In the genomic region with DNA sequence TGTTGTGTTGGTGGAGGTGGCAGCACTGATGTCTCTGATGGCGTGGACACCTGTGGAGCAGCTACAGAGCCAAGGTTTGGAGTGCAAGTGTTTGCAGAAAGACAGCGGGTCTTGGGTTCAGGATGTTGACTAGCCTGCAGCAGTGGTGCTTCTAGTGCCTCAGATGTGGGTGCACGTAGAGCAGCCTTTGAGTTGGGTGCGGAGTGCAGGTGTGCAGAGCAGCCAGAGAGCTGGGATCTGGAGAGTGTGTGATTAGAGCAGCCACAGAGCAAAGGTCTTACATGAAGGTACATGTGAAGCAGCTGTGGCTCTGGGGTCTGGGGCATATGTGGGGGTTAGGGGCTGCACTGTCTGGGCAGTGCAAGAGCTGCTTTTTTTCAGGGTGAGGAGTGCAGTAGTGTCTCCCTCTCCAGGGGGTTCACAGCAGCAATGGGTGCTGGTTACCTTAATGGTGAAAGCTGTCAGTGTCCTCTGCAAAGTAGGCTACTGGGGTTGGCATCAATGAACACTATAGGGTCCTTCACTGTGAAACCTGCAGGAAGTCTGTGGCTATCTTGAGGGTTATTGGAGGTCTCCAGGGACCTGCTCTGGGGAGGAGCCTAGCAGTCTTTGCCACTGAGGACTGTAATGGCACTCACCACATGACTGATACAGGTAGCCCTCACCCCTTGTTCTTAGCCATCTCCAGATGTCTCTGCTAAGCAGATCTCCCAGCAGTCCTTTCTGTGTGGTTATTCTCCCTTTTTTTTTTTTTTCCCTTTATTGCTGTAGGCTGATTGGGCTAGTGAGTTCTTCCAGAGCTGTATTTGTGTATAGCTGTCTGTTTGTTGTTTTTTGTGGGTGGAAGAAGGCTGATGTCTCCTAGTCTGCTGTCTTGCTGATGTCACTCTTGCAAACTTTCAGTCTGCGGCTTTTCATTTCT, we compare ENCODE assay signal across 9 cellular contexts. TPM values are rescaled to one million over a fixed set of nuclear protein-coding genes. Genes with fewer than 3 reads are reported as not detected.
DNase-seq lines count a peak whose midpoint lies in the region; ATAC-seq, FAIRE-seq and TF ChIP-seq lines count a peak whose summit lies in the region.
"Had no signal": no experiment of that assay in that cellular context is flagged by ENCODE, and none has a peak within 500 bp of the region (broad histone marks: within the 10 kb centered on the region; RNA-seq: fewer than 3 reads in every experiment).

No MANE protein-coding gene starts in this region.

- peak overlapping the region; percentile 13 for H3K4me3 ChIP-seq in CD8-positive, alpha-beta memory T cell (ENCODE audit: low read length)
- H3K4me3 ChIP-seq in GM12878, result no peak overlapping the region
- H3K4me3 ChIP-seq in transverse colon, result no peak overlapping the region

- RAD21 ChIA-PET in GM12878 (lab: Charles Lee; ENCODE audit: unreplicated experiment), result interaction anchor here (0.6 to 3.8 kb wide), 3 partner anchors 19 to 281 kb away, joined by 3 to 13 read pairs (median 4); no protein-coding TSS in a partner anchor

- FAIRE-seq in GM12878 (lab: Jason Lieb, UNC), result no peak
- FAIRE-seq: endometrium had no signal

- H3K36me3 ChIP-seq in CD8-positive, alpha-beta memory T cell (ENCODE audit: insufficient read depth, low read length), result peaks cover 25% of the 10 kb centered on the region
- H3K36me3 ChIP-seq in GM12878 (ENCODE audit: control insufficient read depth in 2 of 2, insufficient read depth in 2 of 2, low read length in 1 of 2) (peaks cover 4 to 18% of the 10 kb centered on the region in 2 experiments), transverse colon (peaks cover 0 to 62% (median 20%) of the 10 kb centered on the region in 4 donors)

- no peak for TF ChIP-seq RAD21 in GM12878 (IDR thresholded peaks at IDR 0.05; ENCODE audit: insufficient read depth, low read depth, low read length)

- H4K20me1 ChIP-seq in GM12878 (ENCODE audit: control insufficient read depth, insufficient read depth), result no peaks in the 10 kb centered on the region

- DNase-seq in CD8-positive, alpha-beta memory T cell, result peak in 3 of 5 donors; percentile 53 to 84 (median 57)
- peak; percentile 74 for DNase-seq in GM12878 (ENCODE audit: low read depth, low spot score)
- no peak for DNase-seq in sciatic nerve (ENCODE audit: low spot score)
- no peak for DNase-seq in transverse colon
- DNase-seq in cerebellar nuclear complex (lab: John Stamatoyannopoulos, UW), result no peak

- peaks cover 40 to 58% (median 54%) of the 10 kb centered on the region in 3 donors for H3K4me1 Mint-ChIP-seq in CD8-positive, alpha-beta memory T cell

- SMC1A ChIA-PET in GM12878 (lab: Charles Lee; ENCODE audit: uncharacterized antibody, unreplicated experiment), result interaction anchor here (1.3 to 5.2 kb wide), 3 partner anchors 12 to 19 kb away, joined by 4 to 37 read pairs (median 13); no protein-coding TSS in a partner anchor

- peaks cover 0 to 1% of the 10 kb centered on the region in 2 donors for H3K27me3 Mint-ChIP-seq in CD8-positive, alpha-beta memory T cell

- TF ChIP-seq EP300 in GM12878 (IDR thresholded peaks at IDR 0.05; ENCODE audit: borderline replicate concordance in 1 of 2, control insufficient read depth in 1 of 2, low read depth in 2 of 2, low read length in 2 of 2) (no peak), transverse colon (IDR thresholded peaks at IDR 0.05; ENCODE audit: low read depth) (no peak)

- H3K9ac ChIP-seq in GM12878 (ENCODE audit: control insufficient read depth, insufficient read depth, low read length), result no peak overlapping the region

- in situ Hi-C loops in GM12878 (cut with MboI), result no loop called here
- in situ Hi-C loops in transverse colon (cut with MboI; ENCODE audit: low pct_ligation_motif_present in 1 of 4, low pct_unique_long_range_greater_than_20kb in 1 of 4, low sequenced_read_pairs in 3 of 4), result loop anchor here in 1 of 4 donors (10.0 kb wide), 1 partner anchor 133 kb away; no protein-coding TSS in a partner anchor

- peaks cover 0 to 7% (median 0%) of the 10 kb centered on the region in 5 donors for H3K9me3 Mint-ChIP-seq in CD8-positive, alpha-beta memory T cell

- no peak overlapping the region for H2AFZ ChIP-seq in GM12878 (ENCODE audit: control insufficient read depth, low read depth, low read length)

- TF ChIP-seq CTCF in GM12878 (IDR thresholded peaks at IDR 0.05 in 2 of 3, conservative IDR thresholded peaks at IDR 0.05 in 1 of 3; ENCODE audit: control insufficient read depth in 2 of 3, extremely low read depth in 1 of 3, insufficient read depth in 1 of 3, low read depth in 3 of 3, low read length in 3 of 3), result 0 out of 6 replicates have a peak, but pooled peaks of 1 of the 3 experiments have one; percentile 8
- TF ChIP-seq CTCF in transverse colon (IDR thresholded peaks at IDR 0.05), result no peak

- H3K27ac Mint-ChIP-seq in CD8-positive, alpha-beta memory T cell, result peak overlapping the region; percentile 58 to 94 (median 89)

- TF ChIP-seq POLR2A in GM12878 (IDR thresholded peaks at IDR 0.05; ENCODE audit: low read depth, low read length) (no peak), transverse colon (IDR thresholded peaks at IDR 0.05) (no peak)

- H3K36me3 Mint-ChIP-seq in CD8-positive, alpha-beta memory T cell, result peaks cover 17 to 74% (median 28%) of the 10 kb centered on the region in 3 donors

- 99% methylated on average over 5 of the region's 5 CpGs for WGBS in GM12878 (ENCODE audit: insufficient coverage, insufficient replicate concordance, low lambda C conversion rate, missing lambda C conversion rate)
- 85 to 91% methylated on average over 2 to 5 of the region's 5 CpGs for WGBS in transverse colon (ENCODE audit: low coverage in 1 of 2), 2 donors

- H3K4me2 ChIP-seq in GM12878 (ENCODE audit: control insufficient read depth, insufficient read depth), result no peak overlapping the region

- peak; percentile 93 for ATAC-seq in GM21381 (IDR thresholded peaks at IDR 0.05; ENCODE audit: unreplicated experiment)
- peak; percentile 65 for ATAC-seq in HG03565 (IDR thresholded peaks at IDR 0.05; ENCODE audit: unreplicated experiment)
- ATAC-seq in GM12878, result peak; percentile 95
- no peak for ATAC-seq in sciatic nerve
- ATAC-seq in esophagus mucosa, result no peak

- peaks cover 30% of the 10 kb centered on the region for H3K4me1 ChIP-seq in CD8-positive, alpha-beta memory T cell (ENCODE audit: insufficient read depth, low read length)
- H3K4me1 ChIP-seq in GM12878 (ENCODE audit: control insufficient read depth, insufficient read depth, low read length) (no peaks in the 10 kb centered on the region), transverse colon (peaks cover 0 to 8% (median 0%) of the 10 kb centered on the region in 4 donors)

- POLR2A ChIA-PET in CD8-positive, alpha-beta memory T cell (lab: Charles Lee), result no interaction called here
- POLR2A ChIA-PET in GM12878 (lab: Charles Lee), result interaction anchor here (0.9 to 1.6 kb wide), 4 partner anchors 11 to 90 kb away, joined by 3 to 5 read pairs (median 4); no protein-coding TSS in a partner anchor

- no peak overlapping the region for H3K27ac ChIP-seq in CD8-positive, alpha-beta memory T cell (ENCODE audit: low read depth, low read length)
- H3K27ac ChIP-seq in GM12878 (ENCODE audit: control insufficient read depth, insufficient read depth) (no peak overlapping the region), transverse colon (no peak overlapping the region)

- no TSS peak for BruUV-seq in GM12878 (replicated peaks; lab: Mats Ljungman, UMichigan)

- H3K27me3 ChIP-seq in CD8-positive, alpha-beta memory T cell (ENCODE audit: insufficient read depth, low read length, poor library complexity, severe bottlenecking), result no peaks in the 10 kb centered on the region
- H3K27me3 ChIP-seq in GM12878 (replicated peaks in 1 of 2; ENCODE audit: control insufficient read depth in 2 of 2, insufficient read depth in 2 of 2, low read length in 1 of 2) (no peaks in the 10 kb centered on the region), transverse colon (no peaks in the 10 kb centered on the region)

- intact Hi-C loops in GM12878 (cut with micrococcal nuclease; ENCODE audit: unreplicated experiment) (no loop called here), sciatic nerve (cut with DNase I) (no loop called here), transverse colon (cut with DNase I; ENCODE audit: low total_unique reads) (no loop called here)

- H3K4me3 Mint-ChIP-seq in CD8-positive, alpha-beta memory T cell, result peak overlapping the region; percentile 39 to 76 (median 66)

- no peaks in the 10 kb centered on the region for H3K9me3 ChIP-seq in CD8-positive, alpha-beta memory T cell (ENCODE audit: low read length)
- H3K9me3 ChIP-seq in GM12878 (replicated peaks; ENCODE audit: control insufficient read depth, insufficient read depth, low read length) (peaks cover 6% of the 10 kb centered on the region; the same call in 2 of the 3 replicates), transverse colon (no peaks in the 10 kb centered on the region)

- CTCF ChIA-PET in CD8-positive, alpha-beta memory T cell (lab: Charles Lee), result interaction anchor here (1.1 to 2.3 kb wide), 5 partner anchors 13 to 90 kb away, joined by 4 to 16 read pairs (median 5); no protein-coding TSS in a partner anchor
- CTCF ChIA-PET in GM12878 (lab: Yijun Ruan, JAX), result interaction anchor here (0.7 to 3.3 kb wide), 9 partner anchors 12 to 304 kb away, joined by 3 to 19 read pairs (median 8); no protein-coding TSS in a partner anchor

- H3K79me2 ChIP-seq in GM12878 (ENCODE audit: control insufficient read depth, insufficient read depth, low read length), result no peaks in the 10 kb centered on the region; the same call in 1 of the 2 replicates

RNA-seq across cellular contexts. Expression of gene BIRC2, which starts 14.3 kb away (rescaled TPM):
- total RNA-seq in CD8-positive, alpha-beta memory T cell, result 10 to 100 TPM; 40.3 to 42.8 TPM
- 35.2 TPM for polyA plus RNA-seq in CD8-positive, alpha-beta memory T cell
- 192 and 210 TPM in 2 replicates for total RNA-seq in GM12878 (2013; cell fraction: nucleolus; rRNA removed)
- total RNA-seq in GM12878 (2014; rRNA removed) (25.1 and 30.8 TPM in 2 replicates), GM12878 (2014; rRNA removed; fragmentation: Illumina TruSeq; extraction: Trizol) (33.4 and 33.9 TPM in 2 replicates), GM12878 (2021) (23.2 and 24.3 TPM in 2 replicates), sciatic nerve (66.7 TPM), transverse colon (10 to 100 TPM; 66.5 to 95.9 (median 73.2) TPM), esophagus mucosa (22.1 TPM)
- 11.0 TPM for polyA plus RNA-seq in GM12878 (2011; ENCODE audit: low read depth)
- polyA plus RNA-seq in GM12878 (2011; rRNA removed) (75.8 and 118 TPM in 2 replicates), GM12878 (2014; fragmentation: Illumina TruSeq; extraction: Trizol) (31.8 and 44.0 TPM in 2 replicates), GM12878 (2014; fragmentation: Nextera tagmentation; extraction: Ambion mirVana) (10 to 100 TPM; 13.8 to 17.8 TPM), GM12878 (2014; rRNA removed) (16.1 and 21.4 TPM in 2 replicates), GM12878 (2016; fragmentation: Nextera tagmentation; extraction: Ambion mirVana) (10 to 100 TPM; 27.9 to 30.2 TPM)
- polyA plus RNA-seq in GM12878 (2011; cell fraction: cytosol; rRNA removed), result 38.3 and 48.2 TPM in 2 replicates
- 77.2 and 113 TPM in 2 replicates for polyA plus RNA-seq in GM12878 (2011; cell fraction: nucleus; rRNA removed)
- polyA plus RNA-seq in GM12878 (2012), result 18.8 and 22.7 TPM in 2 replicates
- polyA minus RNA-seq in GM12878 (2011; rRNA and poly(A)+ RNA removed), result 76.5 and 81.3 TPM in 2 replicates
- polyA minus RNA-seq in GM12878 (2011; cell fraction: cytosol; rRNA and poly(A)+ RNA removed), result 13.5 and 14.9 TPM in 2 replicates
- polyA minus RNA-seq in GM12878 (2011; cell fraction: nucleus; rRNA and poly(A)+ RNA removed), result 93.9 and 98.3 TPM in 2 replicates

RNA-seq across cellular contexts. Expression of gene BIRC3, which starts 44.1 kb away (rescaled TPM):
- 100 to 1,000 TPM; 191 to 199 TPM for total RNA-seq in CD8-positive, alpha-beta memory T cell
- 36.7 TPM for polyA plus RNA-seq in CD8-positive, alpha-beta memory T cell
- total RNA-seq in GM12878 (2013; cell fraction: nucleolus; rRNA removed), result 365 and 388 TPM in 2 replicates
- total RNA-seq in GM12878 (2014; rRNA removed) (79.4 and 101 TPM in 2 replicates), GM12878 (2014; rRNA removed; fragmentation: Illumina TruSeq; extraction: Trizol) (134 and 136 TPM in 2 replicates), GM12878 (2021) (85.5 and 88.0 TPM in 2 replicates), sciatic nerve (22.3 TPM), transverse colon (10 to 100 TPM in 3 of 4 donors, 1 to 10 TPM in 1; 2.2 to 57.8 (median 53.0) TPM), esophagus mucosa (2.2 TPM)
- 22.3 TPM for polyA plus RNA-seq in GM12878 (2011; ENCODE audit: low read depth)
- polyA plus RNA-seq in GM12878 (2011; rRNA removed) (351 and 618 TPM in 2 replicates), GM12878 (2014; fragmentation: Illumina TruSeq; extraction: Trizol) (102 and 135 TPM in 2 replicates), GM12878 (2014; fragmentation: Nextera tagmentation; extraction: Ambion mirVana) (10 to 100 TPM; 63.8 to 92.9 TPM), GM12878 (2014; rRNA removed) (53.4 and 70.7 TPM in 2 replicates), GM12878 (2016; fragmentation: Nextera tagmentation; extraction: Ambion mirVana) (10 to 100 TPM; 42.1 to 56.9 TPM)
- polyA plus RNA-seq in GM12878 (2011; cell fraction: cytosol; rRNA removed), result 93.8 and 107 TPM in 2 replicates
- polyA plus RNA-seq in GM12878 (2011; cell fraction: nucleus; rRNA removed), result 169 and 198 TPM in 2 replicates
- polyA plus RNA-seq in GM12878 (2012), result 37.8 and 62.2 TPM in 2 replicates
- 200 and 265 TPM in 2 replicates for polyA minus RNA-seq in GM12878 (2011; rRNA and poly(A)+ RNA removed)
- 83.1 and 90.7 TPM in 2 replicates for polyA minus RNA-seq in GM12878 (2011; cell fraction: cytosol; rRNA and poly(A)+ RNA removed)
- 108 and 125 TPM in 2 replicates for polyA minus RNA-seq in GM12878 (2011; cell fraction: nucleus; rRNA and poly(A)+ RNA removed)

Comparison
In these comparisons a context has a peak if more than half of its experiments do, and no peak if none do; other contexts are left out.
1. DNase-seq: peak in CD8-positive, alpha-beta memory T cell (3 of 5) and GM12878 (single experiment); none in sciatic nerve (single experiment), transverse colon (single experiment) and cerebellar nuclear complex (0 of 2).
2. ATAC-seq: peak in GM21381 (single experiment), HG03565 (single experiment) and GM12878 (single experiment); none in sciatic nerve (single experiment) and esophagus mucosa (single experiment).